Comparison of ENCODE assay signal across 25 cellular contexts in the genomic region with DNA sequence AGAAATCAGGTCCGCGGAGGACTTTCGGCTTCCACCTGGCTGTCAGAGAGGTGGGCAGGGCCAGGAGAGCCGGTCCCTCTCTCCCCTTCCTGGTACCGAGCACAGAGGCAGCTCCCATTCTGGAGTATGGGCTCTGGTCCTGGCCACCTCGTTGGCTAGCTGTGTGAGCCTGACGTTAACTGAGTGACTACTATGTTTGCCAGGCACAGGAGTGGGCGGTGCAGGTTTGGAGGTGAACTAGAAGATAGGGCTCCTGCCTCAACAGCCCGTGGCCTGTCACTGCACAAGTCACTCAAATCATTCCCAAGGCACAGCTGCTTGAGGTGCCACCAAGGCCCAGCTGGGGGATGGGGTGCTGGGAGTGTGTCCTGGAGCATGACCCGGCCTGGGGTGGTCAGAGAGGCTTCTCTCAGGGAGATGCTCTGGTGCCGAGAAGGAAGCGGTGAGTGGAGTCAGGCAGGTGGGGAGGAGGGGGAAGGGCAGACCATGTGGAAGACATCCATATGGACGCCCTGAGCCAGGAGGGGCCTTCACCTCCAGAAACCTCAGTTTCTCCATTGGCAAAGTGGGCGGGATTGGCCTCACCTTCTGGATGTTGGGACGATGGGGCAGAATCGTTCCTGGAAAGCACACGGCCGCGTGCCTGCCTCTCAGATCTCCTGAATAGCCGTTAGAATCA. TPM values are rescaled to one million over a fixed set of nuclear protein-coding genes. Genes with fewer than 3 reads are reported as not detected.
DNase-seq lines count a peak whose midpoint lies in the region; FAIRE-seq and TF ChIP-seq lines count a peak whose summit lies in the region.
"Had no signal": no experiment of that assay in that cellular context is flagged by ENCODE, and none has a peak within 500 bp of the region (broad histone marks: within the 10 kb centered on the region; RNA-seq: fewer than 3 reads in every experiment).

No MANE protein-coding gene starts in this region.

- no peak overlapping the region for H3K4ac ChIP-seq in mesenchymal stem cell (ENCODE audit: low read depth in 1 of 2, low read length in 2 of 2)

- CTCF ChIA-PET in OCI-LY7 (lab: Charles Lee; ENCODE audit: unreplicated experiment), result interaction anchor here (0.6 kb wide), 1 partner anchor 994 kb away, joined by 4 read pairs; no protein-coding TSS in a partner anchor

- H3K23ac ChIP-seq in mesenchymal stem cell (ENCODE audit: low read length in 2 of 2), result no peak overlapping the region

- no peak overlapping the region for H3K18ac ChIP-seq in mesenchymal stem cell (ENCODE audit: low read depth in 1 of 2, low read length in 2 of 2)

- H3K9me2 ChIP-seq in OCI-LY7 (ENCODE audit: insufficient read depth, low read length), result no peaks in the 10 kb centered on the region

- H3K4me3 ChIP-seq in BLaER1 treated with 17β-estradiol and CSF1 and Interleukin-3, amounts not matched to agents 10 nM and 100 nM, result no peak overlapping the region
- H3K4me3 ChIP-seq in dorsolateral prefrontal cortex, result no peak overlapping the region
- no peak overlapping the region for H3K4me3 ChIP-seq in mesenchymal stem cell (ENCODE audit: insufficient read depth in 1 of 2, low read depth in 1 of 2, low read length in 2 of 2)
- no peak overlapping the region for H3K4me3 ChIP-seq in sigmoid colon
- H3K4me3 ChIP-seq in adrenal gland, result no peak overlapping the region
- H3K4me3 ChIP-seq in OCI-LY7 (ENCODE audit: low read depth, low read length, poor library complexity, severe bottlenecking), result no peak overlapping the region
- H3K4me3 ChIP-seq: HAP-1 had no signal

- TF ChIP-seq CTCF in dorsolateral prefrontal cortex (IDR thresholded peaks at IDR 0.05 in 54 of 56, conservative IDR thresholded peaks at IDR 0.05 in 2 of 56; ENCODE audit: low read depth in 1 of 56, partially characterized antibody in 56 of 56), result no peak
- no peak for TF ChIP-seq CTCF in sigmoid colon (IDR thresholded peaks at IDR 0.05)
- TF ChIP-seq CTCF in adrenal gland (IDR thresholded peaks at IDR 0.05), result no peak
- no peak for TF ChIP-seq CTCF in OCI-LY7 (conservative IDR thresholded peaks at IDR 0.05; ENCODE audit: low read length)

- peaks cover 31% of the 10 kb centered on the region for H3K79me1 ChIP-seq in mesenchymal stem cell (replicated peaks; ENCODE audit: low read length, poor library complexity, severe bottlenecking)

- no peaks in the 10 kb centered on the region for H3K79me2 ChIP-seq in OCI-LY7 (ENCODE audit: insufficient read depth, low read depth, low read length)

- WGBS in mesenchymal stem cell, result 95% methylated on average over 20 of the region's 20 CpGs
- WGBS in sigmoid colon, 2 donors, result 87% methylated on average over 20 of the region's 20 CpGs
- 86 to 93% (median 88%) methylated on average over 12 to 20 of the region's 20 CpGs for WGBS in adrenal gland, 4 donors

- intact Hi-C loops in dorsolateral prefrontal cortex (cut with DNase I) (no loop called here), sigmoid colon (cut with DNase I) (no loop called here), adrenal gland (cut with DNase I) (no loop called here), OCI-LY7 (cut with micrococcal nuclease; ENCODE audit: unreplicated experiment) (no loop called here)

- no peak for FAIRE-seq in urothelium cell line (lab: Jason Lieb, UNC)
- FAIRE-seq: A204.1, GM12891, GM19239, HTR-8/SVneo had no signal

- peaks cover 50 to 95% (median 86%) of the 10 kb centered on the region in 10 experiments for H3K4me1 ChIP-seq in BLaER1 treated with 17β-estradiol and CSF1 and Interleukin-3, amounts not matched to agents 10 nM and 100 nM
- H3K4me1 ChIP-seq in mesenchymal stem cell (ENCODE audit: control insufficient read depth, insufficient read depth, low read depth, low read length) (peaks cover 62% of the 10 kb centered on the region), sigmoid colon (peaks cover 0 to 92% (median 87%) of the 10 kb centered on the region in 4 donors), adrenal gland (replicated peaks in 1 of 2) (peaks cover 0 to 6% of the 10 kb centered on the region in 2 donors), OCI-LY7 (ENCODE audit: insufficient read depth, low read length, poor library complexity, severe bottlenecking) (no peaks in the 10 kb centered on the region)
- H3K4me1 ChIP-seq: HAP-1 had no signal

- H2BK15ac ChIP-seq in mesenchymal stem cell (ENCODE audit: low read depth, poor library complexity, severe bottlenecking), result no peak overlapping the region

- no peak overlapping the region for H2BK120ac ChIP-seq in mesenchymal stem cell (ENCODE audit: low read depth, low read length)

- TF ChIP-seq POLR2A in sigmoid colon (IDR thresholded peaks at IDR 0.05), result no peak
- no peak for TF ChIP-seq POLR2A in adrenal gland (IDR thresholded peaks at IDR 0.05)

- DNase-seq in dorsolateral prefrontal cortex (no peak), mesenchymal stem cell (no peak), sigmoid colon (no peak), urothelium cell line (ENCODE audit: low spot score) (no peak), adrenal gland (no peak), OCI-LY7 (ENCODE audit: low spot score) (no peak)
- DNase-seq in activated CD4-positive, alpha-beta T cell treated with anti-CD3 and anti-CD28 coated beads, Interleukin-2, amount 50 U/mL, for 1 hour, result no peak
- DNase-seq: Calu3; CD8-positive, alpha-beta T cell; EL; IMR-90; NCI-H1048; NCI-H1436; NCI-H2081; NCI-H510A; NCI-H774; SIG-M5 had no signal

- POLR2A ChIA-PET in OCI-LY7 (lab: Charles Lee), result no interaction called here

- peaks cover 0 to 5% (median 0%) of the 10 kb centered on the region in 11 experiments; a peak in 2 of 22 replicates for H3K36me3 ChIP-seq in BLaER1 treated with 17β-estradiol and CSF1 and Interleukin-3, amounts not matched to agents 10 nM and 100 nM
- H3K36me3 ChIP-seq in mesenchymal stem cell (ENCODE audit: control insufficient read depth in 1 of 2, insufficient read depth in 2 of 2, low read depth in 1 of 2, low read length in 2 of 2), result peaks cover 7 to 26% of the 10 kb centered on the region in 2 experiments
- peaks cover 0 to 5% (median 0%) of the 10 kb centered on the region in 4 donors for H3K36me3 ChIP-seq in sigmoid colon
- no peaks in the 10 kb centered on the region for H3K36me3 ChIP-seq in adrenal gland (replicated peaks in 1 of 2)
- H3K36me3 ChIP-seq in OCI-LY7 (ENCODE audit: insufficient read depth, low read length), result no peaks in the 10 kb centered on the region
- H3K36me3 ChIP-seq: HAP-1 had no signal

- peaks cover 0 to 92% (median 64%) of the 10 kb centered on the region in 11 experiments; a peak in 15 of 22 replicates for H4K20me1 ChIP-seq in BLaER1 treated with 17β-estradiol and CSF1 and Interleukin-3, amounts not matched to agents 10 nM and 100 nM
- H4K20me1 ChIP-seq in OCI-LY7 (ENCODE audit: insufficient read depth, low read length), result no peaks in the 10 kb centered on the region

- H4K8ac ChIP-seq in mesenchymal stem cell (ENCODE audit: low read length), result peak overlapping the region; percentile 27

- H2BK12ac ChIP-seq in mesenchymal stem cell (ENCODE audit: low read length in 2 of 2), result no peak overlapping the region

- no peak overlapping the region for H2BK5ac ChIP-seq in mesenchymal stem cell (ENCODE audit: low read depth, low read length, poor library complexity, severe bottlenecking)

- H3K4me2 ChIP-seq in BLaER1 treated with 17β-estradiol and CSF1 and Interleukin-3, amounts not matched to agents 10 nM and 100 nM, result peak overlapping the region in 9 of 11 experiments; percentile 33 to 91 (median 78); a peak in 17 of 22 replicates
- no peak overlapping the region for H3K4me2 ChIP-seq in mesenchymal stem cell (ENCODE audit: low read length, poor library complexity, severe bottlenecking)
- no peak overlapping the region for H3K4me2 ChIP-seq in OCI-LY7 (ENCODE audit: low read length)

- BruUV-seq in OCI-LY7 (replicated peaks; lab: Mats Ljungman, UMichigan), result no TSS peak

- H3K27me3 ChIP-seq in BLaER1 treated with 17β-estradiol and CSF1 and Interleukin-3, amounts not matched to agents 10 nM and 100 nM, result no peaks in the 10 kb centered on the region
- H3K27me3 ChIP-seq in dorsolateral prefrontal cortex, result no peaks in the 10 kb centered on the region
- no peaks in the 10 kb centered on the region for H3K27me3 ChIP-seq in mesenchymal stem cell (ENCODE audit: control insufficient read depth in 1 of 2, insufficient read depth in 1 of 2, low read length in 2 of 2)
- no peaks in the 10 kb centered on the region for H3K27me3 ChIP-seq in sigmoid colon
- H3K27me3 ChIP-seq in adrenal gland, result no peaks in the 10 kb centered on the region
- H3K27me3 ChIP-seq: BE2C had no signal

- TF ChIP-seq EP300 in sigmoid colon (IDR thresholded peaks at IDR 0.05), result no peak

- H2AK5ac ChIP-seq in mesenchymal stem cell (ENCODE audit: low read length, severe bottlenecking), result no peak overlapping the region

- H2AFZ ChIP-seq in mesenchymal stem cell (ENCODE audit: low read depth, low read length) (no peak overlapping the region), OCI-LY7 (ENCODE audit: low read length) (no peak overlapping the region)

- H3K9ac ChIP-seq in BLaER1 treated with 17β-estradiol and CSF1 and Interleukin-3, amounts not matched to agents 10 nM and 100 nM, result peak overlapping the region in 4 of 11 experiments; percentile 7 to 47 (median 26); a peak in 6 of 22 replicates
- no peak overlapping the region for H3K9ac ChIP-seq in mesenchymal stem cell (ENCODE audit: low read length)

- H3K27ac ChIP-seq in BLaER1 treated with 17β-estradiol and CSF1 and Interleukin-3, amounts not matched to agents 10 nM and 100 nM, result peak overlapping the region in 1 of 11 experiments; percentile 32; a peak in 2 of 22 replicates
- H3K27ac ChIP-seq in dorsolateral prefrontal cortex, result peak overlapping the region in 50 of 59 donors; percentile 13 to 85 (median 66)
- no peak overlapping the region for H3K27ac ChIP-seq in mesenchymal stem cell (ENCODE audit: low read length, poor library complexity, severe bottlenecking)
- peak overlapping the region; percentile 38 to 99 (median 78) for H3K27ac ChIP-seq in sigmoid colon
- H3K27ac ChIP-seq in adrenal gland, result no peak overlapping the region
- H3K27ac ChIP-seq in OCI-LY7 (ENCODE audit: low read depth, low read length, poor library complexity, severe bottlenecking), result no peak overlapping the region

- no peaks in the 10 kb centered on the region for H3K9me3 ChIP-seq in BLaER1 treated with 17β-estradiol and CSF1 and Interleukin-3, amounts not matched to agents 10 nM and 100 nM (replicated peaks in 1 of 11)
- H3K9me3 ChIP-seq in mesenchymal stem cell (ENCODE audit: control insufficient read depth, low read length) (no peaks in the 10 kb centered on the region), sigmoid colon (no peaks in the 10 kb centered on the region), adrenal gland (replicated peaks in 1 of 3) (no peaks in the 10 kb centered on the region), OCI-LY7 (ENCODE audit: low read length) (no peaks in the 10 kb centered on the region)
- H3K9me3 ChIP-seq: BE2C, HAP-1 had no signal

- H3K14ac ChIP-seq in mesenchymal stem cell (ENCODE audit: low read length in 2 of 2), result no peak overlapping the region

- no peak overlapping the region for H4K91ac ChIP-seq in mesenchymal stem cell (ENCODE audit: low read length)

RNA-seq across cellular contexts. Expression of a gene that starts 39.5 kb away (rescaled TPM):
- total RNA-seq in dorsolateral prefrontal cortex, result 100 to 1,000 TPM; 134 to 718 (median 501) TPM
- polyA plus RNA-seq in mesenchymal stem cell (2013, experiment 1 of 2), result 38.8 TPM
- 37.7 TPM for polyA plus RNA-seq in mesenchymal stem cell (2013, experiment 2 of 2)
- total RNA-seq in sigmoid colon, result 100 to 1,000 TPM in 1 of 4 donors, 10 to 100 TPM in 3; 78.5 to 133 (median 96.9) TPM
- 1 to 10 TPM in 2 of 3 donors, under 1 TPM in 1; 0.69 to 8.9 (median 4.2) TPM for polyA plus RNA-seq in sigmoid colon
- 10 to 100 TPM; 21.7 to 87.6 (median 44.5) TPM for total RNA-seq in adrenal gland
- 10 to 100 TPM; 18.5 to 33.8 (median 21.8) TPM for polyA plus RNA-seq in adrenal gland
- not detected in 2 replicates for total RNA-seq in OCI-LY7 (2014; rRNA removed; shearing (Covaris generic))
- not detected in 2 replicates for total RNA-seq in OCI-LY7 (2022)

RNA-seq across cellular contexts. Expression of a gene that starts 53.9 kb away (rescaled TPM):
- 1 to 10 TPM in 44 of 120 experiments, under 1 TPM in 76; 0.16 to 2.9 (median 0.85) TPM for total RNA-seq in dorsolateral prefrontal cortex
- 0.06 TPM for polyA plus RNA-seq in mesenchymal stem cell (2013, experiment 1 of 2)
- polyA plus RNA-seq in mesenchymal stem cell (2013, experiment 2 of 2), result 0.10 TPM
- total RNA-seq in sigmoid colon, result 100 to 1,000 TPM in 1 of 4 donors, 10 to 100 TPM in 2, 1 to 10 TPM in 1; 8.2 to 106 (median 35.7) TPM
- 10 to 100 TPM in 1 of 3 donors, 1 to 10 TPM in 2; 3.6 to 44.0 (median 6.0) TPM for polyA plus RNA-seq in sigmoid colon
- total RNA-seq in adrenal gland, result under 1 TPM in 7 of 8 donors, not detected in 1; 0.13 to 0.66 (median 0.42) TPM
- polyA plus RNA-seq in adrenal gland, result 10 to 100 TPM in 1 of 3 donors, 1 to 10 TPM in 1, under 1 TPM in 1; 0.05 to 25.8 (median 2.8) TPM
- not detected in 2 replicates for total RNA-seq in OCI-LY7 (2014; rRNA removed; shearing (Covaris generic))
- not detected in 2 replicates for total RNA-seq in OCI-LY7 (2022)
- total RNA-seq: Calu3; CD8-positive, alpha-beta T cell; IMR-90; MCF 10A had no signal

Comparison
In these comparisons a context has a peak if more than half of its experiments do, and no peak if none do; other contexts are left out.
1. H3K27ac ChIP-seq: peak in dorsolateral prefrontal cortex (50 of 59) and sigmoid colon (4 of 4); none in mesenchymal stem cell (single experiment), adrenal gland (0 of 5) and OCI-LY7 (single experiment).
2. H3K4me2 ChIP-seq: peak in BLaER1 treated with 17β-estradiol and CSF1 and Interleukin-3, amounts not matched to agents 10 nM and 100 nM (9 of 11); none in mesenchymal stem cell (single experiment) and OCI-LY7 (single experiment).
3. RNA of a gene that starts 39.5 kb away (total RNA-seq): 134 to 718 TPM in dorsolateral prefrontal cortex, 78.5 to 133 TPM in sigmoid colon and 21.7 to 87.6 TPM in adrenal gland; not detected in OCI-LY7; every median in the first group is over 10 times any median in the second.